Comparison of ENCODE assay signal across 20 cellular contexts in genomic region chr3:111709645-111710044, GRCh38. TPM values are rescaled to one million over a fixed set of nuclear protein-coding genes. Genes with fewer than 3 reads are reported as not detected.
A peak's percentile ranks its signal among the peaks of the same experiment; 100 is the strongest.
DNase-seq lines count a peak whose midpoint lies in the region; ATAC-seq and TF ChIP-seq lines count a peak whose summit lies in the region.
"Had no signal": no experiment of that assay in that cellular context is flagged by ENCODE, and none has a peak within 500 bp of the region (broad histone marks: within the 10 kb centered on the region; RNA-seq: fewer than 3 reads in every experiment).

No MANE protein-coding gene starts in this region.

- POLR2A ChIA-PET in MCF 10A (lab: Yijun Ruan, JAX), result no interaction called here

- H3K27ac Mint-ChIP-seq in activated naive CD4-positive, alpha-beta T cell treated with anti-CD3 and anti-CD28 coated beads, Interleukin-2, amount 50 U/mL, for 72 hours, result peak overlapping the region; percentile 0 to 13
- H3K27ac Mint-ChIP-seq in T-helper 17 cell, result peak overlapping the region; percentile 68
- H3K27ac Mint-ChIP-seq in immature natural killer cell, result peak overlapping the region; percentile 56 to 97 (median 83)
- peak overlapping the region; percentile 16 for H3K27ac Mint-ChIP-seq in stimulated activated naive CD8-positive, alpha-beta T cell treated with anti-CD3 and anti-CD28 coated beads, Interleukin-15, Interleukin-2, amounts not matched to agents 100 ng/mL and 50 ng/mL, for 24 hours
- no peak overlapping the region for H3K27ac Mint-ChIP-seq in MCF 10A (ENCODE audit: low read depth, unreplicated experiment)
- H3K27ac Mint-ChIP-seq: GM23338, IgD-negative memory B cell had no signal

- H3K9me3 Mint-ChIP-seq in activated naive CD4-positive, alpha-beta T cell treated with anti-CD3 and anti-CD28 coated beads, Interleukin-2, amount 50 U/mL, for 72 hours, result no peaks in the 10 kb centered on the region
- H3K9me3 Mint-ChIP-seq in immature natural killer cell, result no peaks in the 10 kb centered on the region
- no peaks in the 10 kb centered on the region for H3K9me3 Mint-ChIP-seq in stimulated activated naive CD8-positive, alpha-beta T cell treated with anti-CD3 and anti-CD28 coated beads, Interleukin-15, Interleukin-2, amounts not matched to agents 100 ng/mL and 50 ng/mL, for 24 hours
- H3K9me3 Mint-ChIP-seq in MCF 10A (ENCODE audit: unreplicated experiment), result no peaks in the 10 kb centered on the region
- H3K9me3 Mint-ChIP-seq: GM23338, IgD-negative memory B cell had no signal

- H3K27me3 Mint-ChIP-seq in T-helper 17 cell (no peaks in the 10 kb centered on the region), immature natural killer cell (ENCODE audit: low read depth in 3 of 3) (peaks cover 0 to 2% (median 0%) of the 10 kb centered on the region in 3 donors), MCF 10A (ENCODE audit: insufficient read depth, unreplicated experiment) (no peaks in the 10 kb centered on the region)
- H3K27me3 Mint-ChIP-seq in stimulated activated naive CD8-positive, alpha-beta T cell treated with anti-CD3 and anti-CD28 coated beads, Interleukin-15, Interleukin-2, amounts not matched to agents 100 ng/mL and 50 ng/mL, for 24 hours, result no peaks in the 10 kb centered on the region
- H3K27me3 Mint-ChIP-seq: IgD-negative memory B cell had no signal

- BruUV-seq in MCF 10A (replicated peaks; lab: Mats Ljungman, UMichigan), result no TSS peak

- TF ChIP-seq CTCF in MCF 10A (IDR thresholded peaks at IDR 0.05; ENCODE audit: unreplicated experiment), result no peak

- H3K4me3 Mint-ChIP-seq in T-helper 17 cell (no peak overlapping the region), immature natural killer cell (peak overlapping the region; percentile 15 to 44 (median 30)), MCF 10A (ENCODE audit: unreplicated experiment) (no peak overlapping the region)
- no peak overlapping the region for H3K4me3 Mint-ChIP-seq in stimulated activated naive CD8-positive, alpha-beta T cell treated with anti-CD3 and anti-CD28 coated beads, Interleukin-15, Interleukin-2, amounts not matched to agents 100 ng/mL and 50 ng/mL, for 24 hours
- H3K4me3 Mint-ChIP-seq: GM23338, IgD-negative memory B cell had no signal

- no peak for DNase-seq in activated naive CD4-positive, alpha-beta T cell treated with anti-CD3 and anti-CD28 coated beads, Interleukin-2, amount 50 U/mL, for 72 hours (ENCODE audit: low spot score in 2 of 2)
- no peak for DNase-seq in activated naive CD4-positive, alpha-beta T cell treated with Interleukin-2 at 50 U/mL for 16 hours
- DNase-seq in T-helper 17 cell (no peak), immature natural killer cell (peak; percentile 15 to 37 (median 18)), MCF 10A (ENCODE audit: unreplicated experiment) (no peak), left ventricle myocardium superior (no peak)
- DNase-seq: DMS79, HCEC 1CT, Karpas-422, MG63, NCI-H1048, NCI-H1436, NCI-H1930, NCI-H345, NCI-H526, PC-9 had no signal

- peaks cover 18% of the 10 kb centered on the region for H3K4me1 Mint-ChIP-seq in T-helper 17 cell
- H3K4me1 Mint-ChIP-seq in immature natural killer cell, result peaks cover 59 to 72% of the 10 kb centered on the region in 2 donors
- H3K4me1 Mint-ChIP-seq in stimulated activated naive CD8-positive, alpha-beta T cell treated with anti-CD3 and anti-CD28 coated beads, Interleukin-15, Interleukin-2, amounts not matched to agents 100 ng/mL and 50 ng/mL, for 24 hours (ENCODE audit: low read depth), result peaks cover 27% of the 10 kb centered on the region
- H3K4me1 Mint-ChIP-seq in MCF 10A (ENCODE audit: insufficient read depth, unreplicated experiment), result peaks cover 16% of the 10 kb centered on the region

- H3K9me3 ChIP-seq in T-helper 17 cell (ENCODE audit: control insufficient read depth, low read length, poor library complexity, severe bottlenecking), result no peaks in the 10 kb centered on the region
- H3K9me3 ChIP-seq: A549, MG63 had no signal

- peaks cover 6 to 17% of the 10 kb centered on the region in 2 donors for H3K36me3 Mint-ChIP-seq in activated naive CD4-positive, alpha-beta T cell treated with anti-CD3 and anti-CD28 coated beads, Interleukin-2, amount 50 U/mL, for 72 hours
- H3K36me3 Mint-ChIP-seq in T-helper 17 cell (ENCODE audit: low read depth) (no peaks in the 10 kb centered on the region), immature natural killer cell (peaks cover 0 to 20% (median 0%) of the 10 kb centered on the region in 3 donors), MCF 10A (ENCODE audit: insufficient read depth, unreplicated experiment) (no peaks in the 10 kb centered on the region)
- H3K36me3 Mint-ChIP-seq in stimulated activated naive CD8-positive, alpha-beta T cell treated with anti-CD3 and anti-CD28 coated beads, Interleukin-15, Interleukin-2, amounts not matched to agents 100 ng/mL and 50 ng/mL, for 24 hours (ENCODE audit: low read depth), result peaks cover 25% of the 10 kb centered on the region
- H3K36me3 Mint-ChIP-seq: IgD-negative memory B cell had no signal

- ATAC-seq in activated naive CD4-positive, alpha-beta T cell treated with anti-CD3 and anti-CD28 coated beads, Interleukin-2, amount 50 U/mL, for 72 hours, result no peak
- ATAC-seq in T-helper 17 cell (no peak), left ventricle myocardium superior (no peak)
- ATAC-seq: A549, GM23338 had no signal

- CTCF ChIA-PET in MCF 10A (lab: Yijun Ruan, JAX), result interaction anchor here (0.6 to 3.6 kb wide), 5 partner anchors 18 to 228 kb away, joined by 3 to 17 read pairs (median 5); no protein-coding TSS in a partner anchor

- intact Hi-C loops in MCF 10A (cut with micrococcal nuclease), result no loop called here
- intact Hi-C loops in left ventricle myocardium superior (cut with micrococcal nuclease), result no loop called here

RNA-seq across cellular contexts. Expression of gene PLCXD2, which starts 35.2 kb away (rescaled TPM):
- 10 to 100 TPM; 11.0 to 24.9 TPM for total RNA-seq in activated naive CD4-positive, alpha-beta T cell treated with anti-CD3 and anti-CD28 coated beads, Interleukin-2, amount 50 U/mL, for 72 hours
- 10 to 100 TPM; 11.0 to 19.5 TPM for total RNA-seq in T-helper 17 cell
- polyA plus RNA-seq in immature natural killer cell, result 1 to 10 TPM in 2 of 3 donors, under 1 TPM in 1; 0.93 to 5.4 (median 2.2) TPM
- 2.8 TPM in 2 replicates for total RNA-seq in MCF 10A (2022)
- total RNA-seq in left ventricle myocardium superior, result 9.3 TPM

Comparison
In these comparisons a context has a peak if more than half of its experiments do, and no peak if none do; other contexts are left out.
1. DNase-seq: peak in immature natural killer cell (3 of 3); none in activated naive CD4-positive, alpha-beta T cell treated with anti-CD3 and anti-CD28 coated beads, Interleukin-2, amount 50 U/mL, for 72 hours (0 of 2), activated naive CD4-positive, alpha-beta T cell treated with Interleukin-2 at 50 U/mL for 16 hours (single experiment), T-helper 17 cell (0 of 3), MCF 10A (single experiment) and left ventricle myocardium superior (single experiment).
2. H3K4me3 Mint-ChIP-seq: peak in immature natural killer cell (5 of 5); none in T-helper 17 cell (single experiment), stimulated activated naive CD8-positive, alpha-beta T cell treated with anti-CD3 and anti-CD28 coated beads, Interleukin-15, Interleukin-2, amounts not matched to agents 100 ng/mL and 50 ng/mL, for 24 hours (single experiment) and MCF 10A (single experiment).